ENCODE assay signal across 1 cellular context in genomic region chr7:134910214-134910890, GRCh38.
TF ChIP-seq lines count a peak whose summit lies in the region.

No MANE protein-coding gene starts in this region.

TF ChIP-seq in GM12878, 131 proteins besides CTCF, POLR2A, EP300 and RAD21 (continues in another document):
- no peak for TF ChIP-seq MEF2A (IDR thresholded peaks at IDR 0.05; ENCODE audit: insufficient read depth, low read depth, low read length)
- no peak for TF ChIP-seq SUZ12 (IDR thresholded peaks at IDR 0.05; ENCODE audit: unreplicated experiment)
- no peak for TF ChIP-seq FOXK2 (IDR thresholded peaks at IDR 0.05)
- no peak for TF ChIP-seq POLR2AphosphoS2 (IDR thresholded peaks at IDR 0.05; ENCODE audit: low read depth, low read length)
- TF ChIP-seq REST (IDR thresholded peaks at IDR 0.05; ENCODE audit: low read depth, low read length), result no peak
- TF ChIP-seq SREBF2 (IDR thresholded peaks at IDR 0.05; ENCODE audit: low read length), result no peak
- no peak for TF ChIP-seq RELA (IDR thresholded peaks at IDR 0.05; ENCODE audit: borderline replicate concordance, partially characterized antibody)
- TF ChIP-seq PKNOX1 (IDR thresholded peaks at IDR 0.05), result no peak
- no peak for TF ChIP-seq USF1 (IDR thresholded peaks at IDR 0.05; ENCODE audit: borderline replicate concordance, extremely low read length, insufficient read depth, low read depth, low read length)
- no peak for TF ChIP-seq CBFB (IDR thresholded peaks at IDR 0.05; ENCODE audit: low read depth)
- TF ChIP-seq RBBP5 (conservative IDR thresholded peaks at IDR 0.05), result no peak
- peak; percentile 35; the same call in 1 of the 2 replicates for TF ChIP-seq MTA2 (IDR thresholded peaks at IDR 0.05; ENCODE audit: low read depth)
- TF ChIP-seq MTA3 (IDR thresholded peaks at IDR 0.05; ENCODE audit: borderline replicate concordance, low read length), result no peak
- no peak for TF ChIP-seq E4F1 (IDR thresholded peaks at IDR 0.05; ENCODE audit: borderline replicate concordance, partially characterized antibody)
- no peak for TF ChIP-seq PRDM15 (CRISPR knock-in tag; IDR thresholded peaks at IDR 0.05)
- no peak for TF ChIP-seq KAT2A (conservative IDR thresholded peaks at IDR 0.05; ENCODE audit: control insufficient read depth, low read depth, low read length)
- TF ChIP-seq IKZF2 (IDR thresholded peaks at IDR 0.05), result peak; percentile 23 to 48; a peak in 2 of 4 replicates
- TF ChIP-seq CUX1 (IDR thresholded peaks at IDR 0.05; ENCODE audit: insufficient replicate concordance, low read depth, low read length), result no peak
- TF ChIP-seq YY1 (IDR thresholded peaks at IDR 0.05; ENCODE audit: low read depth, low read length), result no peak
- TF ChIP-seq ZZZ3 (IDR thresholded peaks at IDR 0.05; ENCODE audit: control insufficient read depth, insufficient read length, low read depth), result no peak
- TF ChIP-seq NR2C2 (IDR thresholded peaks at IDR 0.05; ENCODE audit: borderline replicate concordance, control insufficient read depth, insufficient read length, low read depth), result no peak
- TF ChIP-seq DPF2 (IDR thresholded peaks at IDR 0.05), result peak; percentile 68; the same call in 1 of the 2 replicates
- 0 out of 2 replicates have a peak, but pooled peaks have one; percentile 18 for TF ChIP-seq MLLT1 (IDR thresholded peaks at IDR 0.05)
- TF ChIP-seq MYB (IDR thresholded peaks at IDR 0.05; ENCODE audit: borderline replicate concordance, low read depth, low read length), result no peak
- no peak for TF ChIP-seq PAX8 (IDR thresholded peaks at IDR 0.05)
- TF ChIP-seq E2F4 (IDR thresholded peaks at IDR 0.05; ENCODE audit: low read depth, low read length), result no peak
- no peak for TF ChIP-seq HDAC6 (IDR thresholded peaks at IDR 0.05; ENCODE audit: unreplicated experiment)
- TF ChIP-seq RELB (IDR thresholded peaks at IDR 0.05; ENCODE audit: low read depth), result peak; percentile 66
- TF ChIP-seq ESRRA (IDR thresholded peaks at IDR 0.05; ENCODE audit: low read length), result no peak
- TF ChIP-seq MEF2B (IDR thresholded peaks at IDR 0.05; ENCODE audit: partially characterized antibody, poor library complexity, severe bottlenecking), result no peak
- TF ChIP-seq ZNF274 (IDR thresholded peaks at IDR 0.05; ENCODE audit: insufficient read depth, insufficient read length), result no peak
- peak; percentile 70 for TF ChIP-seq RAD51 (IDR thresholded peaks at IDR 0.05)
- TF ChIP-seq ZBED1 (IDR thresholded peaks at IDR 0.05; ENCODE audit: borderline replicate concordance), result no peak
